ENCODE assay signal across 1 cellular context in genomic region chr10:89565180-89565579, GRCh38.
TF ChIP-seq lines count a peak whose summit lies in the region.

No MANE protein-coding gene starts in this region.

TF ChIP-seq in IMR-90, 13 proteins besides CTCF, POLR2A, EP300 and RAD21 (continued from another document):
- TF ChIP-seq ELK1 (IDR thresholded peaks at IDR 0.05; ENCODE audit: borderline replicate concordance, low read depth, low read length) (no peak), MAZ (IDR thresholded peaks at IDR 0.05; ENCODE audit: borderline replicate concordance, low read depth, low read length) (no peak)
- TF ChIP-seq, protein P1, sequence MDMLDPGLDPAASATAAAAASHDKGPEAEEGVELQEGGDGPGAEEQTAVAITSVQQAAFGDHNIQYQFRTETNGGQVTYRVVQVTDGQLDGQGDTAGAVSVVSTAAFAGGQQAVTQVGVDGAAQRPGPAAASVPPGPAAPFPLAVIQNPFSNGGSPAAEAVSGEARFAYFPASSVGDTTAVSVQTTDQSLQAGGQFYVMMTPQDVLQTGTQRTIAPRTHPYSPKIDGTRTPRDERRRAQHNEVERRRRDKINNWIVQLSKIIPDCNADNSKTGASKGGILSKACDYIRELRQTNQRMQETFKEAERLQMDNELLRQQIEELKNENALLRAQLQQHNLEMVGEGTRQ (IDR thresholded peaks at IDR 0.05; ENCODE audit: low read depth, low read length) = no peak
